In genomic region chr11:69089258-69089657, GRCh38 we compare ENCODE assay signal across 8 cellular contexts. TPM values are rescaled to one million over a fixed set of nuclear protein-coding genes. Genes with fewer than 3 reads are reported as not detected.
A peak's percentile ranks its signal among the peaks of the same experiment; 100 is the strongest.
DNase-seq lines count a peak whose midpoint lies in the region.
"Had no signal": no experiment of that assay in that cellular context is flagged by ENCODE, and none has a peak within 500 bp of the region (broad histone marks: within the 10 kb centered on the region; RNA-seq: fewer than 3 reads in every experiment).

No MANE protein-coding gene starts in this region.

- no peaks in the 10 kb centered on the region for H3K27me3 ChIP-seq in skeletal muscle satellite cell (ENCODE audit: control insufficient read depth, insufficient read depth, low read length)

- no peak overlapping the region for H3K9ac ChIP-seq in skeletal muscle satellite cell (ENCODE audit: low read depth, low read length)

- peaks cover 17% of the 10 kb centered on the region for H3K36me3 Mint-ChIP-seq in activated naive CD4-positive, alpha-beta T cell treated with anti-CD3 and anti-CD28 coated beads, Interleukin-2, amount 10 ng/mL, durations not matched to agents 7 days and 5 days

- no peaks in the 10 kb centered on the region for H3K9me3 Mint-ChIP-seq in activated naive CD4-positive, alpha-beta T cell treated with anti-CD3 and anti-CD28 coated beads, Interleukin-2, amount 10 ng/mL, durations not matched to agents 7 days and 5 days
- H3K9me3 Mint-ChIP-seq: activated naive CD8-positive, alpha-beta T cell treated with anti-CD3 and anti-CD28 coated beads, Interleukin-2, amount 50 U/mL, for 24 hours had no signal

- CTCF ChIA-PET in activated naive CD4-positive, alpha-beta T cell treated with anti-CD3 and anti-CD28 coated beads, Interleukin-2, amount 10 ng/mL, durations not matched to agents 7 days and 5 days (lab: Charles Lee) = interaction anchor here (0.9 to 1.4 kb wide), 4 partner anchors 122 to 505 kb away, joined by 3 to 4 read pairs (median 3); no protein-coding TSS in a partner anchor

- H3K9me3 ChIP-seq in skeletal muscle satellite cell (replicated peaks; ENCODE audit: low read length) = no peaks in the 10 kb centered on the region

- peak overlapping the region; percentile 64 for H3K4me2 ChIP-seq in skeletal muscle satellite cell (ENCODE audit: low read length)

- H3K4me1 ChIP-seq in skeletal muscle satellite cell (ENCODE audit: control insufficient read depth, insufficient read depth, low read length) = peaks cover 15% of the 10 kb centered on the region

- no peaks in the 10 kb centered on the region for H3K27me3 Mint-ChIP-seq in activated naive CD4-positive, alpha-beta T cell treated with anti-CD3 and anti-CD28 coated beads, Interleukin-2, amount 10 ng/mL, durations not matched to agents 7 days and 5 days
- H3K27me3 Mint-ChIP-seq: activated naive CD8-positive, alpha-beta T cell treated with anti-CD3 and anti-CD28 coated beads, Interleukin-2, amount 50 U/mL, for 24 hours had no signal

- no peak overlapping the region for H3K4me3 ChIP-seq in skeletal muscle satellite cell (ENCODE audit: low read length)

- H3K4me3 Mint-ChIP-seq in activated naive CD4-positive, alpha-beta T cell treated with anti-CD3 and anti-CD28 coated beads, Interleukin-2, amount 10 ng/mL, durations not matched to agents 7 days and 5 days = no peak overlapping the region
- H3K4me3 Mint-ChIP-seq: activated naive CD8-positive, alpha-beta T cell treated with anti-CD3 and anti-CD28 coated beads, Interleukin-2, amount 50 U/mL, for 24 hours had no signal

- H3K4me1 Mint-ChIP-seq in activated naive CD4-positive, alpha-beta T cell treated with anti-CD3 and anti-CD28 coated beads, Interleukin-2, amount 10 ng/mL, durations not matched to agents 7 days and 5 days = no peaks in the 10 kb centered on the region
- H3K4me1 Mint-ChIP-seq: activated naive CD8-positive, alpha-beta T cell treated with anti-CD3 and anti-CD28 coated beads, Interleukin-2, amount 50 U/mL, for 24 hours had no signal

- DNase-seq in HK-2 (ENCODE audit: unreplicated experiment) = peak; percentile 61
- DNase-seq in SK-MEL-5 (ENCODE audit: low read depth, low spot score) = peak; percentile 40
- peak; percentile 63 for DNase-seq in fibroblast of gingiva (ENCODE audit: low read depth)
- no peak for DNase-seq in middle frontal gyrus (ENCODE audit: extremely low spot score, low spot score)
- no peak for DNase-seq in NCI-H748 (lab: John Stamatoyannopoulos, UW; ENCODE audit: unreplicated experiment)
- no peak for DNase-seq in activated naive CD4-positive, alpha-beta T cell treated with anti-CD3 and anti-CD28 coated beads, Interleukin-2, amount 10 ng/mL, durations not matched to agents 7 days and 5 days

- H3K36me3 ChIP-seq in skeletal muscle satellite cell (ENCODE audit: insufficient read depth, low read length) = peaks cover 25% of the 10 kb centered on the region

- in situ Hi-C loops in SK-MEL-5 (cut with HindIII; ENCODE audit: low pct_unique_long_range_greater_than_20kb, low sequenced_read_pairs) = no loop called here

- no peak overlapping the region for H3K27ac Mint-ChIP-seq in activated naive CD4-positive, alpha-beta T cell treated with anti-CD3 and anti-CD28 coated beads, Interleukin-2, amount 10 ng/mL, durations not matched to agents 7 days and 5 days
- H3K27ac Mint-ChIP-seq: activated naive CD8-positive, alpha-beta T cell treated with anti-CD3 and anti-CD28 coated beads, Interleukin-2, amount 50 U/mL, for 24 hours had no signal

RNA-seq across cellular contexts. Expression of gene TPCN2, which starts 40.5 kb away (rescaled TPM):
- total RNA-seq in SK-MEL-5 (2014; rRNA removed; shearing (Covaris generic)) = 24.7 and 28.7 TPM in 2 replicates
- 40.7 and 50.4 TPM in 2 replicates for polyA plus RNA-seq in SK-MEL-5 (2015; cell fraction: cytosol; rRNA removed)
- 143 and 176 TPM in 2 replicates for polyA plus RNA-seq in SK-MEL-5 (2015; cell fraction: nucleus; rRNA removed)
- 8.7 and 9.1 TPM in 2 replicates for total RNA-seq in skeletal muscle satellite cell (2012; rRNA removed)

Comparison
In these comparisons a context has a peak if more than half of its experiments do, and no peak if none do; other contexts are left out.
1. DNase-seq: peak in HK-2 (single experiment), SK-MEL-5 (single experiment) and fibroblast of gingiva (single experiment); none in middle frontal gyrus (single experiment), NCI-H748 (single experiment) and activated naive CD4-positive, alpha-beta T cell treated with anti-CD3 and anti-CD28 coated beads, Interleukin-2, amount 10 ng/mL, durations not matched to agents 7 days and 5 days (single experiment).